In genomic region chr2:238015705-238016104, GRCh38 we compare ENCODE assay signal across 15 cellular contexts. TPM values are rescaled to one million over a fixed set of nuclear protein-coding genes. Genes with fewer than 3 reads are reported as not detected.
DNase-seq lines count a peak whose midpoint lies in the region; ATAC-seq, FAIRE-seq and TF ChIP-seq lines count a peak whose summit lies in the region.
"Had no signal": no experiment of that assay in that cellular context is flagged by ENCODE, and none has a peak within 500 bp of the region (broad histone marks: within the 10 kb centered on the region; RNA-seq: fewer than 3 reads in every experiment).

No MANE protein-coding gene starts in this region.

- no peak for ATAC-seq in activated T-helper 17 cell treated with anti-CD3 and anti-CD28 coated beads, Interleukin-2, amount 50 U/mL, for 72 hours (replicated peaks)
- ATAC-seq in HepG2 (peak; percentile 35; the same call in 1 of the 3 replicates), HG02884 (IDR thresholded peaks at IDR 0.05; ENCODE audit: unreplicated experiment) (no peak), HG03196 (IDR thresholded peaks at IDR 0.05; ENCODE audit: unreplicated experiment) (no peak)

- no peak overlapping the region for H3K4me3 Mint-ChIP-seq in activated T-helper 17 cell treated with anti-CD3 and anti-CD28 coated beads, Interleukin-2, amount 50 U/mL, for 72 hours
- no peak overlapping the region for H3K4me3 Mint-ChIP-seq in nephron progenitor cell

- H4K20me1 ChIP-seq in HepG2 (ENCODE audit: insufficient read depth, low read length), result no peaks in the 10 kb centered on the region

- H3K27me3 ChIP-seq in BJ (ENCODE audit: control insufficient read depth, insufficient read depth, low read length) (no peaks in the 10 kb centered on the region), HepG2 (ENCODE audit: control insufficient read depth in 1 of 2, insufficient read depth in 2 of 2, low read length in 2 of 2) (no peaks in the 10 kb centered on the region)

- H3K36me3 Mint-ChIP-seq in activated T-helper 17 cell treated with anti-CD3 and anti-CD28 coated beads, Interleukin-2, amount 50 U/mL, for 72 hours (ENCODE audit: low read depth), result peaks cover 74% of the 10 kb centered on the region
- H3K36me3 Mint-ChIP-seq in nephron progenitor cell (ENCODE audit: low read depth), result peaks cover 13% of the 10 kb centered on the region

- H3K27ac ChIP-seq in HepG2 (ENCODE audit: extremely low read length, insufficient read depth, low read length), result no peak overlapping the region
- H3K27ac ChIP-seq: RWPE1 had no signal

- TF ChIP-seq CTCF in BJ (IDR thresholded peaks at IDR 0.05; ENCODE audit: insufficient read depth, low read depth, low read length), result 0 out of 2 replicates have a peak, but pooled peaks have one; percentile 18
- peak; percentile 26; the same call in 1 of the 2 replicates for TF ChIP-seq CTCF in GM12875 (IDR thresholded peaks at IDR 0.05; ENCODE audit: borderline replicate concordance, insufficient read depth, low read depth, low read length)
- TF ChIP-seq CTCF in HepG2 (CRISPR knock-in tag; IDR thresholded peaks at IDR 0.05), result peak; percentile 30; the same call in 1 of the 2 replicates
- no peak for TF ChIP-seq CTCF in nephron progenitor cell (IDR thresholded peaks at IDR 0.05)

- 100% methylated on average over 4 of the region's 4 CpGs for WGBS in HepG2 (ENCODE audit: low lambda C conversion rate)

- CTCF ChIA-PET in BJ (lab: Yijun Ruan, JAX), result interaction anchor here (0.6 kb wide), 1 partner anchor 34 kb away, joined by 3 read pairs; no protein-coding TSS in a partner anchor
- CTCF ChIA-PET in HepG2 (lab: Yijun Ruan, JAX; ENCODE audit: low intra/inter-chr PET ratio, low total read pairs), result interaction anchor here (2.3 kb wide), 1 partner anchor 157 kb away, joined by 10 read pairs; no protein-coding TSS in a partner anchor

- H3K36me3 ChIP-seq in BJ (ENCODE audit: control insufficient read depth, insufficient read depth, low read length), result peaks cover 2% of the 10 kb centered on the region
- H3K36me3 ChIP-seq in HepG2 (replicated peaks in 1 of 2; ENCODE audit: control insufficient read depth in 1 of 2, insufficient read depth in 2 of 2, low read length in 2 of 2), result peaks cover 15 to 28% of the 10 kb centered on the region in 2 experiments; a peak in 4 of 5 replicates

- no peak overlapping the region for H3K4me2 ChIP-seq in HepG2 (ENCODE audit: low read depth, low read length)

- H3K9me3 ChIP-seq in HepG2 (ENCODE audit: low read length), result no peaks in the 10 kb centered on the region

- no peaks in the 10 kb centered on the region for H3K27me3 Mint-ChIP-seq in activated T-helper 17 cell treated with anti-CD3 and anti-CD28 coated beads, Interleukin-2, amount 50 U/mL, for 72 hours
- no peaks in the 10 kb centered on the region for H3K27me3 Mint-ChIP-seq in nephron progenitor cell (ENCODE audit: low read depth, poor library complexity)

- TF ChIP-seq EP300 in HepG2 (IDR thresholded peaks at IDR 0.05; ENCODE audit: low read depth in 2 of 2, low read length in 2 of 2) (no peak), HepG2 (CRISPR knock-in tag; IDR thresholded peaks at IDR 0.05; ENCODE audit: borderline replicate concordance) (no peak)

- TF ChIP-seq RAD21 in HepG2 (CRISPR knock-in tag; IDR thresholded peaks at IDR 0.05), result no peak

- in situ Hi-C loops in HepG2 (cut with HindIII; ENCODE audit: extremely low pct_ligation_motif_present, low pct_unique_long_range_greater_than_20kb), result no loop called here

- H3K4me1 Mint-ChIP-seq in activated T-helper 17 cell treated with anti-CD3 and anti-CD28 coated beads, Interleukin-2, amount 50 U/mL, for 72 hours, result peaks cover 5% of the 10 kb centered on the region
- no peaks in the 10 kb centered on the region for H3K4me1 Mint-ChIP-seq in nephron progenitor cell

- DNase-seq in BJ (ENCODE audit: low read depth) (no peak), HepG2 (ENCODE audit: low spot score) (no peak), nephron progenitor cell (no peak), NCI-H526 (lab: John Stamatoyannopoulos, UW) (no peak)
- DNase-seq: activated T-cell treated with anti-CD3 and anti-CD28 coated beads, Interleukin-2, amount 50 U/mL, for 1 hour; DMS153; hippocampal formation; mesenchymal stem cell; NCI-H226 had no signal

- FAIRE-seq in HepG2 (lab: Jason Lieb, UNC), result no peak
- FAIRE-seq: TTC549 had no signal

- H3K79me2 ChIP-seq in HepG2 (ENCODE audit: insufficient read depth, low read length), result no peaks in the 10 kb centered on the region

- POLR2A ChIA-PET in BJ (lab: Charles Lee), result no interaction called here
- POLR2A ChIA-PET in HepG2 (lab: Yijun Ruan, JAX), result no interaction called here

- intact Hi-C loops in HepG2 (cut with micrococcal nuclease; ENCODE audit: unreplicated experiment), result no loop called here

- no peak overlapping the region for H2AFZ ChIP-seq in HepG2 (ENCODE audit: low read length)

- TF ChIP-seq POLR2A in HepG2 (IDR thresholded peaks at IDR 0.05; ENCODE audit: insufficient read depth in 1 of 2, low read depth in 2 of 2, low read length in 2 of 2), result no peak

- no peak overlapping the region for H3K4me3 ChIP-seq in BJ (ENCODE audit: low read depth, low read length)
- no peak overlapping the region for H3K4me3 ChIP-seq in GM12875 (ENCODE audit: low read depth, low read length)
- H3K4me3 ChIP-seq in HepG2 (replicated peaks in 1 of 3; ENCODE audit: insufficient read depth in 1 of 3, low read depth in 2 of 3, low read length in 3 of 3), result no peak overlapping the region

- H3K27ac Mint-ChIP-seq in activated T-helper 17 cell treated with anti-CD3 and anti-CD28 coated beads, Interleukin-2, amount 50 U/mL, for 72 hours, result peak overlapping the region; percentile 38
- no peak overlapping the region for H3K27ac Mint-ChIP-seq in nephron progenitor cell

- no peaks in the 10 kb centered on the region for H3K9me3 Mint-ChIP-seq in activated T-helper 17 cell treated with anti-CD3 and anti-CD28 coated beads, Interleukin-2, amount 50 U/mL, for 72 hours
- no peaks in the 10 kb centered on the region for H3K9me3 Mint-ChIP-seq in nephron progenitor cell

- no peak overlapping the region for H3K9ac ChIP-seq in HepG2 (ENCODE audit: insufficient read depth, low read depth, low read length)

- no peaks in the 10 kb centered on the region for H3K4me1 ChIP-seq in HepG2 (ENCODE audit: insufficient read depth, low read length)

- BruUV-seq in HepG2 (replicated peaks; lab: Mats Ljungman, UMichigan), result no TSS peak

RNA-seq across cellular contexts. Expression of gene SCLY, which starts 45.1 kb away (rescaled TPM):
- polyA plus RNA-seq in BJ (2011; rRNA removed) (6.8 and 7.7 TPM in 2 replicates), HepG2 (2011; rRNA removed) (27.9 and 29.8 TPM in 2 replicates)
- polyA minus RNA-seq in BJ (2011; rRNA and poly(A)+ RNA removed), result 6.1 and 11.8 TPM in 2 replicates
- total RNA-seq in activated T-helper 17 cell treated with anti-CD3 and anti-CD28 coated beads, Interleukin-2, amount 50 U/mL, for 72 hours, result 10 to 100 TPM; 56.2 to 57.1 TPM
- total RNA-seq in HepG2 (2016; rRNA removed; fragmentation: Illumina TruSeq; extraction: Trizol), result 31.6 and 38.6 TPM in 2 replicates
- total RNA-seq in HepG2 (2016; cell fraction: cytosol; rRNA removed; fragmentation: Illumina TruSeq; extraction: Trizol; ENCODE audit: low read depth), result 12.3 and 14.5 TPM in 2 replicates
- total RNA-seq in HepG2 (2016; cell fraction: insoluble cytoplasmic fraction; rRNA removed; fragmentation: Illumina TruSeq; extraction: Trizol), result 30.5 and 37.5 TPM in 2 replicates
- 23.6 and 24.7 TPM in 2 replicates for total RNA-seq in HepG2 (2016; cell fraction: membrane; rRNA removed; fragmentation: Illumina TruSeq; extraction: Trizol)
- 29.1 and 39.0 TPM in 2 replicates for total RNA-seq in HepG2 (2016; cell fraction: nucleus; rRNA removed; fragmentation: Illumina TruSeq; extraction: Trizol)
- 17.1 and 23.0 TPM in 2 replicates for polyA plus RNA-seq in HepG2 (2011; cell fraction: cytosol; rRNA removed)
- polyA plus RNA-seq in HepG2 (2011; cell fraction: nucleus; rRNA removed), result 64.3 and 65.1 TPM in 2 replicates
- 22.1 and 29.8 TPM in 2 replicates for polyA plus RNA-seq in HepG2 (2012)
- polyA plus RNA-seq in HepG2 (2016; cell fraction: cytosol; fragmentation: Illumina TruSeq; extraction: Trizol; ENCODE audit: low read depth), result 13.7 and 14.3 TPM in 2 replicates
- polyA plus RNA-seq in HepG2 (2016; cell fraction: insoluble cytoplasmic fraction; fragmentation: Illumina TruSeq; extraction: Trizol; ENCODE audit: low read depth), result 25.9 and 34.7 TPM in 2 replicates
- 18.7 and 19.5 TPM in 2 replicates for polyA plus RNA-seq in HepG2 (2016; cell fraction: membrane; fragmentation: Illumina TruSeq; extraction: Trizol; ENCODE audit: low read depth)
- polyA plus RNA-seq in HepG2 (2016; cell fraction: nucleus; fragmentation: Illumina TruSeq; extraction: Trizol; ENCODE audit: insufficient read depth, low read depth), result 41.1 and 45.5 TPM in 2 replicates
- polyA minus RNA-seq in HepG2 (2011; rRNA and poly(A)+ RNA removed; ENCODE audit: low replicate concordance), result 43.6 and 66.5 TPM in 2 replicates
- polyA minus RNA-seq in HepG2 (2011; cell fraction: cytosol; rRNA and poly(A)+ RNA removed), result 13.8 and 14.8 TPM in 2 replicates
- polyA minus RNA-seq in HepG2 (2011; cell fraction: nucleus; rRNA and poly(A)+ RNA removed), result 50.2 and 65.3 TPM in 2 replicates

RNA-seq across cellular contexts. Expression of gene UBE2F, which starts 48.9 kb away (rescaled TPM):
- 47.9 and 67.4 TPM in 2 replicates for polyA plus RNA-seq in BJ (2011; rRNA removed)
- 13.8 and 15.4 TPM in 2 replicates for polyA minus RNA-seq in BJ (2011; rRNA and poly(A)+ RNA removed)
- 10 to 100 TPM; 38.9 to 44.7 TPM for total RNA-seq in activated T-helper 17 cell treated with anti-CD3 and anti-CD28 coated beads, Interleukin-2, amount 50 U/mL, for 72 hours
- 73.1 and 79.8 TPM in 2 replicates for total RNA-seq in HepG2 (2016; rRNA removed; fragmentation: Illumina TruSeq; extraction: Trizol)
- 177 and 237 TPM in 2 replicates for total RNA-seq in HepG2 (2016; cell fraction: cytosol; rRNA removed; fragmentation: Illumina TruSeq; extraction: Trizol; ENCODE audit: low read depth)
- total RNA-seq in HepG2 (2016; cell fraction: insoluble cytoplasmic fraction; rRNA removed; fragmentation: Illumina TruSeq; extraction: Trizol), result 65.1 and 76.9 TPM in 2 replicates
- total RNA-seq in HepG2 (2016; cell fraction: membrane; rRNA removed; fragmentation: Illumina TruSeq; extraction: Trizol), result 185 and 204 TPM in 2 replicates
- total RNA-seq in HepG2 (2016; cell fraction: nucleus; rRNA removed; fragmentation: Illumina TruSeq; extraction: Trizol), result 34.3 and 36.3 TPM in 2 replicates
- polyA plus RNA-seq in HepG2 (2011; rRNA removed), result 27.3 and 35.4 TPM in 2 replicates
- polyA plus RNA-seq in HepG2 (2011; cell fraction: cytosol; rRNA removed), result 41.8 and 45.9 TPM in 2 replicates
- 13.6 and 17.3 TPM in 2 replicates for polyA plus RNA-seq in HepG2 (2011; cell fraction: nucleus; rRNA removed)
- 40.6 and 43.1 TPM in 2 replicates for polyA plus RNA-seq in HepG2 (2012)
- polyA plus RNA-seq in HepG2 (2016; cell fraction: cytosol; fragmentation: Illumina TruSeq; extraction: Trizol; ENCODE audit: low read depth), result 290 and 368 TPM in 2 replicates
- polyA plus RNA-seq in HepG2 (2016; cell fraction: insoluble cytoplasmic fraction; fragmentation: Illumina TruSeq; extraction: Trizol; ENCODE audit: low read depth), result 92.1 and 108 TPM in 2 replicates
- 202 and 262 TPM in 2 replicates for polyA plus RNA-seq in HepG2 (2016; cell fraction: membrane; fragmentation: Illumina TruSeq; extraction: Trizol; ENCODE audit: low read depth)
- 52.7 and 59.5 TPM in 2 replicates for polyA plus RNA-seq in HepG2 (2016; cell fraction: nucleus; fragmentation: Illumina TruSeq; extraction: Trizol; ENCODE audit: insufficient read depth, low read depth)
- 12.1 and 13.1 TPM in 2 replicates for polyA minus RNA-seq in HepG2 (2011; rRNA and poly(A)+ RNA removed; ENCODE audit: low replicate concordance)
- 14.9 and 15.7 TPM in 2 replicates for polyA minus RNA-seq in HepG2 (2011; cell fraction: cytosol; rRNA and poly(A)+ RNA removed)
- 29.1 and 31.0 TPM in 2 replicates for polyA minus RNA-seq in HepG2 (2011; cell fraction: nucleus; rRNA and poly(A)+ RNA removed)
